In genomic region chr3:111618945-111619344, GRCh38 we compare ENCODE assay signal across 1 cellular context.
TF ChIP-seq lines count a peak whose summit lies in the region.

No MANE protein-coding gene starts in this region.

TF ChIP-seq in GM12878, 131 proteins besides CTCF, POLR2A, EP300 and RAD21 (continued from another document):
- TF ChIP-seq BACH1 (IDR thresholded peaks at IDR 0.05; ENCODE audit: borderline replicate concordance) (no peak), RAD51 (IDR thresholded peaks at IDR 0.05) (peak; percentile 25; the same call in 1 of the 2 replicates), MEF2B (IDR thresholded peaks at IDR 0.05; ENCODE audit: partially characterized antibody, poor library complexity, severe bottlenecking) (peak; percentile 36), SMC3 (IDR thresholded peaks at IDR 0.05; ENCODE audit: borderline replicate concordance, low read length) (no peak), HDAC2 (IDR thresholded peaks at IDR 0.05) (no peak), ATF7 (IDR thresholded peaks at IDR 0.05; ENCODE audit: low read depth) (peak; percentile 63)
